19 cellular contexts compared by ENCODE assay signal in the genomic region with DNA sequence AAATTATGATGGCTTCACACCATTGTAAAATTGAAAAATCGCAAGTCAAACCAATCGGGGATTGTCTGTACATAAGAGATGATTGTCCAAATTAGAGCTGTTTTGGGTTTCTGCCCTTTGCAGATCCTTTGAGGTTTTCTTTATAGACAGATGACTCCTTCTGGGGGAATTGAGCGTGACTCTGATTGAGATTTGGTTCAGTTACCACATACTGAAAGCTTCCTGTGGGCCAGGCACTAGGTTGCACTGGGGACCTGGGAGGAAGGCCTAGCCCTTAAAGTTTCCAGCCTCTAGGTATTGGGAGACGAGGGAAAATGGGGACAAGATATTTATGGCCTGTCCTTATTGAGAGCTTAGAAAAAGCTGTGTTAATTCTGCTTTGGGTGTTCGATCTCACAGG. TPM values are rescaled to one million over a fixed set of nuclear protein-coding genes. Genes with fewer than 3 reads are reported as not detected.
A peak's percentile ranks its signal among the peaks of the same experiment; 100 is the strongest.
DNase-seq lines count a peak whose midpoint lies in the region; ATAC-seq and TF ChIP-seq lines count a peak whose summit lies in the region.
"Had no signal": no experiment of that assay in that cellular context is flagged by ENCODE, and none has a peak within 500 bp of the region (broad histone marks: within the 10 kb centered on the region; RNA-seq: fewer than 3 reads in every experiment).

No MANE protein-coding gene starts in this region.

- H3K36me3 ChIP-seq in psoas muscle (ENCODE audit: insufficient read depth in 1 of 2, low read depth in 1 of 2): no peaks in the 10 kb centered on the region

- ATAC-seq in activated CD8-positive, alpha-beta T cell treated with anti-CD3 and anti-CD28 coated beads for 36 hours: no peak
- ATAC-seq in activated CD8-positive, alpha-beta T cell treated with anti-CD3 and anti-CD28 coated beads, Interleukin-2, amount 10 ng/mL, durations not matched to agents 7 days and 5 days: no peak
- no peak for ATAC-seq in CD4-positive, alpha-beta T cell (ENCODE audit: poor library complexity)
- ATAC-seq in psoas muscle (peak in 3 of 4 donors; percentile 54 to 68 (median 61)), left colon (no peak)
- ATAC-seq: HepG2, Panc1 had no signal

- peaks cover 30% of the 10 kb centered on the region for H3K4me1 ChIP-seq in psoas muscle

- peak overlapping the region; percentile 10 for H3K27ac Mint-ChIP-seq in activated CD8-positive, alpha-beta T cell treated with anti-CD3 and anti-CD28 coated beads for 36 hours
- H3K27ac Mint-ChIP-seq in activated CD8-positive, alpha-beta T cell treated with anti-CD3 and anti-CD28 coated beads, Interleukin-2, amount 10 ng/mL, durations not matched to agents 7 days and 5 days: no peak overlapping the region
- peak overlapping the region; percentile 4 for H3K27ac Mint-ChIP-seq in CD4-positive, alpha-beta T cell
- peak overlapping the region; percentile 19 for H3K27ac Mint-ChIP-seq in activated T-helper 2 cell treated with anti-CD3 and anti-CD28 coated beads, Interferon-gamma antibody, Interleukin-2, Interleukin-4, amounts not matched to agents 10 μg/mL and 5 μg/mL and 100 μg/mL, durations not matched to agents 14 hours and 24 hours and 36 hours

- 53 to 70% (median 61%) methylated on average over 5 of the region's 5 CpGs for WGBS in psoas muscle, 3 donors

- no peak for DNase-seq in activated CD8-positive, alpha-beta T cell treated with anti-CD3 and anti-CD28 coated beads for 36 hours
- no peak for DNase-seq in activated CD8-positive, alpha-beta T cell treated with anti-CD3 and anti-CD28 coated beads, Interleukin-2, amount 10 ng/mL, durations not matched to agents 7 days and 5 days
- DNase-seq in CD4-positive, alpha-beta T cell: no peak
- DNase-seq in activated T-helper 2 cell treated with anti-CD3 and anti-CD28 coated beads, Interferon-gamma antibody, Interleukin-2, Interleukin-4, amounts not matched to agents 10 μg/mL and 5 μg/mL and 100 μg/mL, durations not matched to agents 14 hours and 24 hours and 36 hours (ENCODE audit: low spot score): no peak
- no peak for DNase-seq in psoas muscle
- no peak for DNase-seq in NCI-H510A treated with DMSO at 0.1 percent for 48 hours (lab: John Stamatoyannopoulos, UW)
- no peak for DNase-seq in Ammon's horn (ENCODE audit: low spot score)
- no peak for DNase-seq in left colon
- DNase-seq: GF-D8, MM.1S, NCI-H1105 treated with DMSO at 0.1 percent for 48 hours, NCI-H1930, NCI-H2171, NCI-H446 treated with DMSO at 0.1 percent for 48 hours, NCI-H774, Right ventricle myocardium superior had no signal

- H3K4me1 Mint-ChIP-seq in activated CD8-positive, alpha-beta T cell treated with anti-CD3 and anti-CD28 coated beads for 36 hours (ENCODE audit: low read depth): peaks cover 60% of the 10 kb centered on the region
- H3K4me1 Mint-ChIP-seq in activated CD8-positive, alpha-beta T cell treated with anti-CD3 and anti-CD28 coated beads, Interleukin-2, amount 10 ng/mL, durations not matched to agents 7 days and 5 days (ENCODE audit: low read depth): peaks cover 53% of the 10 kb centered on the region
- H3K4me1 Mint-ChIP-seq in CD4-positive, alpha-beta T cell (ENCODE audit: low read depth): peaks cover 55% of the 10 kb centered on the region
- peaks cover 39% of the 10 kb centered on the region for H3K4me1 Mint-ChIP-seq in activated T-helper 2 cell treated with anti-CD3 and anti-CD28 coated beads, Interferon-gamma antibody, Interleukin-2, Interleukin-4, amounts not matched to agents 10 μg/mL and 5 μg/mL and 100 μg/mL, durations not matched to agents 14 hours and 24 hours and 36 hours (ENCODE audit: low read depth)

- no peak overlapping the region for H3K4me3 Mint-ChIP-seq in activated CD8-positive, alpha-beta T cell treated with anti-CD3 and anti-CD28 coated beads for 36 hours
- H3K4me3 Mint-ChIP-seq in activated CD8-positive, alpha-beta T cell treated with anti-CD3 and anti-CD28 coated beads, Interleukin-2, amount 10 ng/mL, durations not matched to agents 7 days and 5 days: no peak overlapping the region
- H3K4me3 Mint-ChIP-seq in CD4-positive, alpha-beta T cell: no peak overlapping the region
- H3K4me3 Mint-ChIP-seq in activated T-helper 2 cell treated with anti-CD3 and anti-CD28 coated beads, Interferon-gamma antibody, Interleukin-2, Interleukin-4, amounts not matched to agents 10 μg/mL and 5 μg/mL and 100 μg/mL, durations not matched to agents 14 hours and 24 hours and 36 hours (ENCODE audit: low read depth): no peak overlapping the region

- no peak overlapping the region for H3K27ac ChIP-seq in CD4-positive, alpha-beta T cell (ENCODE audit: low read depth, low read length)
- H3K27ac ChIP-seq in psoas muscle: peak overlapping the region; percentile 44
- H3K27ac ChIP-seq: KMS-11 had no signal

- H3K36me3 Mint-ChIP-seq in activated CD8-positive, alpha-beta T cell treated with anti-CD3 and anti-CD28 coated beads for 36 hours (ENCODE audit: low read depth): peaks cover 41% of the 10 kb centered on the region
- H3K36me3 Mint-ChIP-seq in activated CD8-positive, alpha-beta T cell treated with anti-CD3 and anti-CD28 coated beads, Interleukin-2, amount 10 ng/mL, durations not matched to agents 7 days and 5 days (ENCODE audit: low read depth): peaks cover 43% of the 10 kb centered on the region
- peaks cover 27% of the 10 kb centered on the region for H3K36me3 Mint-ChIP-seq in CD4-positive, alpha-beta T cell (ENCODE audit: low read depth)
- peaks cover 23% of the 10 kb centered on the region for H3K36me3 Mint-ChIP-seq in activated T-helper 2 cell treated with anti-CD3 and anti-CD28 coated beads, Interferon-gamma antibody, Interleukin-2, Interleukin-4, amounts not matched to agents 10 μg/mL and 5 μg/mL and 100 μg/mL, durations not matched to agents 14 hours and 24 hours and 36 hours (ENCODE audit: low read depth)

- no peaks in the 10 kb centered on the region for H3K27me3 ChIP-seq in CD4-positive, alpha-beta T cell (ENCODE audit: control insufficient read depth, insufficient read depth, low read length)
- H3K27me3 ChIP-seq in psoas muscle (ENCODE audit: insufficient read depth in 3 of 3, low read length in 2 of 3): no peaks in the 10 kb centered on the region

- CTCF ChIA-PET in activated CD8-positive, alpha-beta T cell treated with anti-CD3 and anti-CD28 coated beads for 36 hours (lab: Charles Lee): interaction anchor here (1.0 kb wide), 1 partner anchor 162 kb away, joined by 3 read pairs; no protein-coding TSS in a partner anchor
- CTCF ChIA-PET in activated CD8-positive, alpha-beta T cell treated with anti-CD3 and anti-CD28 coated beads, Interleukin-2, amount 10 ng/mL, durations not matched to agents 7 days and 5 days (lab: Charles Lee): no interaction called here
- CTCF ChIA-PET in CD4-positive, alpha-beta T cell (lab: Charles Lee): no interaction called here

- H3K4me3 ChIP-seq in psoas muscle: no peak overlapping the region

- POLR2A ChIA-PET in activated CD8-positive, alpha-beta T cell treated with anti-CD3 and anti-CD28 coated beads for 36 hours (lab: Charles Lee): interaction anchor here (0.5 to 3.0 kb wide), 2 partner anchors 8 to 37 kb away, joined by 3 to 20 read pairs; partner anchors contain the start of gene VAPB
- POLR2A ChIA-PET in activated CD8-positive, alpha-beta T cell treated with anti-CD3 and anti-CD28 coated beads, Interleukin-2, amount 10 ng/mL, durations not matched to agents 7 days and 5 days (lab: Charles Lee): interaction anchor here (1.7 kb wide), 1 partner anchor 9 kb away, joined by 7 read pairs; the partner anchor contains the start of gene VAPB
- POLR2A ChIA-PET in CD4-positive, alpha-beta T cell (lab: Charles Lee): interaction anchor here (1.1 kb wide), 1 partner anchor 9 kb away, joined by 6 read pairs; the partner anchor contains the start of gene VAPB

- no peaks in the 10 kb centered on the region for H3K27me3 Mint-ChIP-seq in activated CD8-positive, alpha-beta T cell treated with anti-CD3 and anti-CD28 coated beads for 36 hours
- no peaks in the 10 kb centered on the region for H3K27me3 Mint-ChIP-seq in activated CD8-positive, alpha-beta T cell treated with anti-CD3 and anti-CD28 coated beads, Interleukin-2, amount 10 ng/mL, durations not matched to agents 7 days and 5 days (ENCODE audit: low read depth)
- H3K27me3 Mint-ChIP-seq in CD4-positive, alpha-beta T cell: no peaks in the 10 kb centered on the region
- no peaks in the 10 kb centered on the region for H3K27me3 Mint-ChIP-seq in activated T-helper 2 cell treated with anti-CD3 and anti-CD28 coated beads, Interferon-gamma antibody, Interleukin-2, Interleukin-4, amounts not matched to agents 10 μg/mL and 5 μg/mL and 100 μg/mL, durations not matched to agents 14 hours and 24 hours and 36 hours (ENCODE audit: low read depth)

- no peaks in the 10 kb centered on the region for H3K9me3 Mint-ChIP-seq in activated CD8-positive, alpha-beta T cell treated with anti-CD3 and anti-CD28 coated beads for 36 hours
- no peaks in the 10 kb centered on the region for H3K9me3 Mint-ChIP-seq in activated CD8-positive, alpha-beta T cell treated with anti-CD3 and anti-CD28 coated beads, Interleukin-2, amount 10 ng/mL, durations not matched to agents 7 days and 5 days (ENCODE audit: insufficient read depth)
- no peaks in the 10 kb centered on the region for H3K9me3 Mint-ChIP-seq in CD4-positive, alpha-beta T cell
- H3K9me3 Mint-ChIP-seq in activated T-helper 2 cell treated with anti-CD3 and anti-CD28 coated beads, Interferon-gamma antibody, Interleukin-2, Interleukin-4, amounts not matched to agents 10 μg/mL and 5 μg/mL and 100 μg/mL, durations not matched to agents 14 hours and 24 hours and 36 hours: no peaks in the 10 kb centered on the region

- no peak for TF ChIP-seq CTCF in activated CD8-positive, alpha-beta T cell treated with anti-CD3 and anti-CD28 coated beads for 36 hours (IDR thresholded peaks at IDR 0.05)
- no peak for TF ChIP-seq CTCF in CD4-positive, alpha-beta T cell (IDR thresholded peaks at IDR 0.05)
- no peak for TF ChIP-seq CTCF in psoas muscle (IDR thresholded peaks at IDR 0.05)

- intact Hi-C loops in activated CD8-positive, alpha-beta T cell treated with anti-CD3 and anti-CD28 coated beads for 36 hours (cut with micrococcal nuclease): no loop called here
- intact Hi-C loops in CD4-positive, alpha-beta T cell (cut with DNase I, micrococcal nuclease): loop anchor here (10.0 kb wide), 2 partner anchors 47 to 2003 kb away; partner anchors contain the start of genes AURKA (in 1 of the 2) and CSTF1 (in 1 of the 2)
- intact Hi-C loops in activated T-helper 2 cell treated with anti-CD3 and anti-CD28 coated beads, Interferon-gamma antibody, Interleukin-2, Interleukin-4, amounts not matched to agents 10 μg/mL and 5 μg/mL and 100 μg/mL, durations not matched to agents 14 hours and 24 hours and 36 hours (cut with micrococcal nuclease): no loop called here
- intact Hi-C loops in psoas muscle (cut with DNase I) (no loop called here), left colon (cut with DNase I, micrococcal nuclease) (no loop called here)

- no peaks in the 10 kb centered on the region for H3K9me3 ChIP-seq in CD4-positive, alpha-beta T cell (ENCODE audit: control insufficient read depth, low read length)
- H3K9me3 ChIP-seq in psoas muscle: no peaks in the 10 kb centered on the region

RNA-seq across cellular contexts. Expression of gene VAPB, which starts 9.2 kb away (rescaled TPM):
- total RNA-seq in activated CD8-positive, alpha-beta T cell treated with anti-CD3 and anti-CD28 coated beads for 36 hours: 10 to 100 TPM; 46.3 to 46.8 TPM
- total RNA-seq in activated CD8-positive, alpha-beta T cell treated with anti-CD3 and anti-CD28 coated beads, Interleukin-2, amount 10 ng/mL, durations not matched to agents 7 days and 5 days: 10 to 100 TPM; 34.5 to 36.8 TPM
- total RNA-seq in CD4-positive, alpha-beta T cell: 10 to 100 TPM; 25.2 to 29.4 TPM
- total RNA-seq in activated T-helper 2 cell treated with anti-CD3 and anti-CD28 coated beads, Interferon-gamma antibody, Interleukin-2, Interleukin-4, amounts not matched to agents 10 μg/mL and 5 μg/mL and 100 μg/mL, durations not matched to agents 14 hours and 24 hours and 36 hours: 35.6 and 36.2 TPM in 2 replicates
- 10 to 100 TPM; 64.0 to 84.5 (median 77.5) TPM for total RNA-seq in psoas muscle
- 10 to 100 TPM; 30.7 to 46.5 (median 44.4) TPM for polyA plus RNA-seq in psoas muscle
- 10 to 100 TPM; 53.5 to 63.3 TPM for total RNA-seq in left colon

Comparison
In these comparisons a context has a peak if more than half of its experiments do, and no peak if none do; other contexts are left out.
1. ATAC-seq: peak in psoas muscle (3 of 4); none in activated CD8-positive, alpha-beta T cell treated with anti-CD3 and anti-CD28 coated beads for 36 hours (single experiment), activated CD8-positive, alpha-beta T cell treated with anti-CD3 and anti-CD28 coated beads, Interleukin-2, amount 10 ng/mL, durations not matched to agents 7 days and 5 days (single experiment), CD4-positive, alpha-beta T cell (single experiment) and left colon (single experiment).
2. intact Hi-C loops: an anchor here in CD4-positive, alpha-beta T cell (10.0 kb wide); none called in activated CD8-positive, alpha-beta T cell treated with anti-CD3 and anti-CD28 coated beads for 36 hours, activated T-helper 2 cell treated with anti-CD3 and anti-CD28 coated beads, Interferon-gamma antibody, Interleukin-2, Interleukin-4, amounts not matched to agents 10 μg/mL and 5 μg/mL and 100 μg/mL, durations not matched to agents 14 hours and 24 hours and 36 hours, psoas muscle and left colon.